Comparison of ENCODE assay signal across 39 cellular contexts in the genomic region with DNA sequence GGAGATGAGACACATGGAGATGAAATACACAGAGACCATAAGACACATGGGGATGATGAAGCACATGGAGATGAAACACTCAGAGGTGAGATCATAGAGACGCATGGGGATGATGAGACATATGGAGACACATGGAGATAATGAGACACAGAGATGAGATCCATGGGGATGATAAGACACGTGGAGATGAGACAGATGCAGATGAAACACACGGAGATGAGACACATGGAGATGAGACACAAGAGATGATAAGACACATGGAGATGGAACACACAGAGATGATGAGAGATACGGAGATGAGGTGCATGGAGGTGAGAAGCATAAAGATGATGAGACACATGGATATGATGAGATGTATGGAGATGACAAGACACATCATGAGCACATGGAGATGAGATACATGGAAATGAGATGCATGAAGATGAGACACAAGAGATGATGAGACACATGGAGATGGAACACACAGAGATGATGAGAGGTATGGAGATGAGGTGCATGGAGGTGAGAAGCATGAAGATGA.
"Had no signal": no experiment of that assay in that cellular context is flagged by ENCODE, and none has a peak within 500 bp of the region (broad histone marks: within the 10 kb centered on the region; RNA-seq: fewer than 3 reads in every experiment).

No MANE protein-coding gene starts in this region.

- H3K36me3 ChIP-seq: adrenal gland, ascending aorta, brain microvascular endothelial cell, breast epithelium, cardiac muscle cell had no signal

- FAIRE-seq: astrocyte had no signal

- H3K27me3 Mint-ChIP-seq: activated naive CD4-positive, alpha-beta T cell treated with anti-CD3 and anti-CD28 coated beads, Interleukin-2, amount 50 U/mL, for 24 hours; activated naive CD8-positive, alpha-beta T cell; activated naive CD8-positive, alpha-beta T cell treated with anti-CD3 and anti-CD28 coated beads for 36 hours; activated naive CD8-positive, alpha-beta T cell treated with anti-CD3 and anti-CD28 coated beads, Interleukin-2, amount 50 U/mL, for 24 hours; activated T-cell treated with anti-CD3 and anti-CD28 coated beads, Interleukin-2, amount 50 U/mL, for 24 hours; activated T-helper 17 cell treated with anti-CD3 and anti-CD28 coated beads, Interleukin-2, amount 50 U/mL, for 72 hours; central memory CD8-positive, alpha-beta T cell had no signal

- H3K4me3 ChIP-seq: adrenal gland, ascending aorta, body of pancreas, breast epithelium, cardiac muscle cell had no signal

- H3K27ac Mint-ChIP-seq: activated naive CD4-positive, alpha-beta T cell treated with anti-CD3 and anti-CD28 coated beads for 36 hours; activated naive CD4-positive, alpha-beta T cell treated with anti-CD3 and anti-CD28 coated beads, Interleukin-2, amount 10 ng/mL, durations not matched to agents 7 days and 5 days; activated naive CD4-positive, alpha-beta T cell treated with anti-CD3 and anti-CD28 coated beads, Interleukin-2, amount 50 U/mL, for 24 hours; activated naive CD4-positive, alpha-beta T cell treated with anti-CD3 and anti-CD28 coated beads, Interleukin-2, amount 50 U/mL, for 72 hours; activated naive CD8-positive, alpha-beta T cell; activated naive CD8-positive, alpha-beta T cell treated with anti-CD3 and anti-CD28 coated beads for 36 hours; activated naive CD8-positive, alpha-beta T cell treated with anti-CD3 and anti-CD28 coated beads, Interleukin-2, amount 10 ng/mL, durations not matched to agents 7 days and 5 days; activated naive CD8-positive, alpha-beta T cell treated with anti-CD3 and anti-CD28 coated beads, Interleukin-2, amount 50 U/mL, for 24 hours; activated T-cell treated with anti-CD3 and anti-CD28 coated beads, Interleukin-2, amount 50 U/mL, for 24 hours; activated T-cell treated with anti-CD3 and anti-CD28 coated beads, Interleukin-2, amount 50 U/mL, for 72 hours; activated T-helper 1 cell treated with anti-CD3 and anti-CD28 coated beads, Interleukin-12 subunit alpha, Interleukin-12 subunit beta, Interleukin-2, Interleukin-4 antibody, amounts not matched to agents 30 ng/mL and 10 ng/mL and 1 ng/mL, durations not matched to agents 14 hours and 24 hours and 36 hours; activated T-helper 17 cell treated with anti-CD3 and anti-CD28 coated beads, Interleukin-2, amount 50 U/mL, for 72 hours; activated T-helper 2 cell treated with anti-CD3 and anti-CD28 coated beads, Interferon-gamma antibody, Interleukin-2, Interleukin-4, amounts not matched to agents 10 μg/mL and 5 μg/mL and 100 μg/mL, durations not matched to agents 14 hours and 24 hours and 36 hours; brain had no signal

- DNase-seq: activated effector memory CD4-positive, alpha-beta T cell treated with anti-CD3 and anti-CD28 coated beads, Interleukin-2, amount 50 U/mL, for 16 hours; activated effector memory CD4-positive, alpha-beta T cell treated with Interleukin-2 at 50 U/mL for 16 hours; activated gamma-delta T cell; activated gamma-delta T cell treated with Interleukin-2 at 50 U/mL for 16 hours; activated naive CD4-positive, alpha-beta T cell; activated naive CD4-positive, alpha-beta T cell treated with anti-CD3 and anti-CD28 coated beads for 36 hours; activated naive CD4-positive, alpha-beta T cell treated with anti-CD3 and anti-CD28 coated beads, Interleukin-2, amount 10 ng/mL, durations not matched to agents 7 days and 5 days; activated naive CD4-positive, alpha-beta T cell treated with anti-CD3 and anti-CD28 coated beads, Interleukin-2, amount 50 U/mL, for 16 hours; activated naive CD4-positive, alpha-beta T cell treated with Interleukin-2 at 50 U/mL for 16 hours; activated naive CD8-positive, alpha-beta T cell treated with anti-CD3 and anti-CD28 coated beads for 36 hours; activated naive CD8-positive, alpha-beta T cell treated with anti-CD3 and anti-CD28 coated beads, Interleukin-2, amount 10 ng/mL, durations not matched to agents 7 days and 5 days; activated naive CD8-positive, alpha-beta T cell treated with anti-CD3 and anti-CD28 coated beads, Interleukin-2, amount 50 U/mL, for 24 hours; activated T-cell treated with anti-CD3 and anti-CD28 coated beads, Interleukin-2, amount 50 U/mL, for 1 hour; activated T-cell treated with anti-CD3 and anti-CD28 coated beads, Interleukin-2, amount 50 U/mL, for 24 hours; activated T-cell treated with anti-CD3 and anti-CD28 coated beads, Interleukin-2, amount 50 U/mL, for 4 hours; activated T-cell treated with anti-CD3 and anti-CD28 coated beads, Interleukin-2, amount 50 U/mL, for 48 hours; activated T-cell treated with anti-CD3 and anti-CD28 coated beads, Interleukin-2, amount 50 U/mL, for 72 hours; adrenal gland; amniotic stem cell; amygdala; anterior cingulate cortex; aorta; body of pancreas; brain microvascular endothelial cell; caudate nucleus; central memory CD4-positive, alpha-beta T cell; cerebellar nuclear complex had no signal

- H3K27ac ChIP-seq: adrenal gland, ascending aorta, body of pancreas, brain microvascular endothelial cell, breast epithelium, cardiac muscle cell had no signal

- H3K4me3 Mint-ChIP-seq: activated naive CD4-positive, alpha-beta T cell treated with anti-CD3 and anti-CD28 coated beads for 36 hours; activated naive CD4-positive, alpha-beta T cell treated with anti-CD3 and anti-CD28 coated beads, Interleukin-2, amount 10 ng/mL, durations not matched to agents 7 days and 5 days; activated naive CD4-positive, alpha-beta T cell treated with anti-CD3 and anti-CD28 coated beads, Interleukin-2, amount 50 U/mL, for 24 hours; activated naive CD8-positive, alpha-beta T cell; activated naive CD8-positive, alpha-beta T cell treated with anti-CD3 and anti-CD28 coated beads for 36 hours; activated naive CD8-positive, alpha-beta T cell treated with anti-CD3 and anti-CD28 coated beads, Interleukin-2, amount 10 ng/mL, durations not matched to agents 7 days and 5 days; activated naive CD8-positive, alpha-beta T cell treated with anti-CD3 and anti-CD28 coated beads, Interleukin-2, amount 50 U/mL, for 24 hours; activated T-cell treated with anti-CD3 and anti-CD28 coated beads, Interleukin-2, amount 50 U/mL, for 24 hours; activated T-cell treated with anti-CD3 and anti-CD28 coated beads, Interleukin-2, amount 50 U/mL, for 4 hours; activated T-cell treated with anti-CD3 and anti-CD28 coated beads, Interleukin-2, amount 50 U/mL, for 72 hours; activated T-helper 1 cell treated with anti-CD3 and anti-CD28 coated beads, Interleukin-12 subunit alpha, Interleukin-12 subunit beta, Interleukin-2, Interleukin-4 antibody, amounts not matched to agents 30 ng/mL and 10 ng/mL and 1 ng/mL, durations not matched to agents 14 hours and 24 hours and 36 hours; activated T-helper 17 cell treated with anti-CD3 and anti-CD28 coated beads, Interleukin-2, amount 50 U/mL, for 72 hours; brain; central memory CD8-positive, alpha-beta T cell had no signal

- ATAC-seq: activated naive CD4-positive, alpha-beta T cell treated with anti-CD3 and anti-CD28 coated beads, Interleukin-2, amount 50 U/mL, for 72 hours; activated naive CD8-positive, alpha-beta T cell treated with anti-CD3 and anti-CD28 coated beads, Interleukin-2, amount 50 U/mL, for 24 hours; activated T-cell treated with anti-CD3 and anti-CD28 coated beads, Interleukin-2, amount 50 U/mL, for 4 hours; activated T-cell treated with anti-CD3 and anti-CD28 coated beads, Interleukin-2, amount 50 U/mL, for 72 hours; activated T-helper 17 cell treated with anti-CD3 and anti-CD28 coated beads, Interleukin-2, amount 50 U/mL, for 72 hours; body of pancreas had no signal

- H3K27me3 ChIP-seq: adrenal gland, ascending aorta, body of pancreas, brain microvascular endothelial cell, breast epithelium, cardiac muscle cell had no signal

- H3K9me3 ChIP-seq: adrenal gland, ascending aorta, body of pancreas, breast epithelium had no signal

- H3K4me1 ChIP-seq: adrenal gland, ascending aorta, body of pancreas, breast epithelium had no signal
